ENCODE assay signal across 8 cellular contexts in genomic region chr3:9769012-9769411, GRCh38. TPM values are rescaled to one million over a fixed set of nuclear protein-coding genes. Genes with fewer than 3 reads are reported as not detected.
DNase-seq lines count a peak whose midpoint lies in the region; ATAC-seq and TF ChIP-seq lines count a peak whose summit lies in the region.

No MANE protein-coding gene starts in this region.

- H3K27ac ChIP-seq in RWPE1 (peak overlapping the region; percentile 82), neural progenitor cell (no peak overlapping the region)

- peaks cover 28% of the 10 kb centered on the region for H3F3A ChIP-seq in neural progenitor cell (ENCODE audit: low read depth)

- H3K4me2 ChIP-seq in neural progenitor cell = peak overlapping the region; percentile 98

- H3K9ac ChIP-seq in endocrine pancreas (ENCODE audit: control insufficient read depth, insufficient read depth, low read length) = peak overlapping the region; percentile 77
- H3K9ac ChIP-seq in neural progenitor cell = peak overlapping the region; percentile 47

- no peaks in the 10 kb centered on the region for H3K79me2 ChIP-seq in neural progenitor cell (ENCODE audit: low read depth)

- peak overlapping the region; percentile 69 for H3K4me3 ChIP-seq in BJ (ENCODE audit: low read depth, low read length)
- H3K4me3 ChIP-seq in endocrine pancreas (ENCODE audit: control insufficient read depth, insufficient read depth, low read length) = peak overlapping the region; percentile 43
- peak overlapping the region; percentile 63 for H3K4me3 ChIP-seq in neural progenitor cell

- no peaks in the 10 kb centered on the region for H4K20me1 ChIP-seq in neural progenitor cell (ENCODE audit: low read depth)

- H3K27me3 Mint-ChIP-seq in neural progenitor cell (ENCODE audit: insufficient read depth, low read depth) = peaks cover 2% of the 10 kb centered on the region

- H3K27ac Mint-ChIP-seq in neural progenitor cell = peak overlapping the region; percentile 20

- DNase-seq in BJ (ENCODE audit: low read depth) (no peak), RWPE1 (ENCODE audit: low spot score) (no peak), neural progenitor cell (ENCODE audit: low spot score) (no peak), ecto neural progenitor cell (ENCODE audit: low spot score) (no peak)

- no peaks in the 10 kb centered on the region for H3K9me3 Mint-ChIP-seq in neural progenitor cell

- peaks cover 16% of the 10 kb centered on the region for H3K4me1 Mint-ChIP-seq in neural progenitor cell

- no peak overlapping the region for H2AFZ ChIP-seq in neural progenitor cell (replicated peaks)

- CTCF ChIA-PET in BJ (lab: Yijun Ruan, JAX) = no interaction called here
- CTCF ChIA-PET in RWPE1 (lab: Yijun Ruan, JAX) = interaction anchor here (1.3 kb wide), 1 partner anchor 54 kb away, joined by 3 read pairs; no protein-coding TSS in a partner anchor

- H3K36me3 Mint-ChIP-seq in neural progenitor cell = peaks cover 3% of the 10 kb centered on the region

- H3K36me3 ChIP-seq in BJ (ENCODE audit: control insufficient read depth, insufficient read depth, low read length) = peaks cover 2% of the 10 kb centered on the region
- no peaks in the 10 kb centered on the region for H3K36me3 ChIP-seq in endocrine pancreas (ENCODE audit: control insufficient read depth, insufficient read depth, low read length)
- no peaks in the 10 kb centered on the region for H3K36me3 ChIP-seq in neural progenitor cell

- H3K27me3 ChIP-seq in BJ (ENCODE audit: control insufficient read depth, insufficient read depth, low read length) = no peaks in the 10 kb centered on the region
- H3K27me3 ChIP-seq in endocrine pancreas (ENCODE audit: control insufficient read depth, insufficient read depth, low read length) = no peaks in the 10 kb centered on the region
- peaks cover 4% of the 10 kb centered on the region for H3K27me3 ChIP-seq in neural progenitor cell

- H3K4me1 ChIP-seq in endocrine pancreas (ENCODE audit: control insufficient read depth, insufficient read depth, low read length) = no peaks in the 10 kb centered on the region
- peaks cover 3% of the 10 kb centered on the region for H3K4me1 ChIP-seq in neural progenitor cell

- H3K4me3 Mint-ChIP-seq in neural progenitor cell = peak overlapping the region; percentile 84

- ATAC-seq in GM21367 (IDR thresholded peaks at IDR 0.05; ENCODE audit: unreplicated experiment) = no peak
- ATAC-seq in GM19035 (IDR thresholded peaks at IDR 0.05; ENCODE audit: unreplicated experiment) = no peak
- no peak for ATAC-seq in HG03354 (IDR thresholded peaks at IDR 0.05; ENCODE audit: poor library complexity, severe bottlenecking, unreplicated experiment)

- TF ChIP-seq CTCF in BJ (IDR thresholded peaks at IDR 0.05; ENCODE audit: insufficient read depth, low read depth, low read length) = no peak
- no peak for TF ChIP-seq CTCF in RWPE1 (conservative IDR thresholded peaks at IDR 0.05; ENCODE audit: low read depth)
- TF ChIP-seq CTCF in neural progenitor cell (IDR thresholded peaks at IDR 0.05) = no peak

- H3K9me3 ChIP-seq in endocrine pancreas (ENCODE audit: control insufficient read depth, low read length) (no peaks in the 10 kb centered on the region), neural progenitor cell (ENCODE audit: low read depth) (no peaks in the 10 kb centered on the region)

- POLR2A ChIA-PET in BJ (lab: Charles Lee) = no interaction called here
- POLR2A ChIA-PET in RWPE1 (lab: Yijun Ruan, JAX; ENCODE audit: low non-redundant PET) = no interaction called here

RNA-seq across cellular contexts. Expression of gene CAMK1, which starts 0.7 kb away (rescaled TPM):
- 21.6 and 32.6 TPM in 2 replicates for polyA plus RNA-seq in BJ (2011; rRNA removed)
- polyA minus RNA-seq in BJ (2011; rRNA and poly(A)+ RNA removed) = 7.5 and 8.7 TPM in 2 replicates
- 24.9 and 32.4 TPM in 2 replicates for total RNA-seq in neural progenitor cell (ENCODE audit: low replicate concordance)

RNA-seq across cellular contexts. Expression of gene OGG1, which starts 19.3 kb away (rescaled TPM):
- 27.3 and 40.9 TPM in 2 replicates for polyA plus RNA-seq in BJ (2011; rRNA removed)
- 19.1 and 58.9 TPM in 2 replicates for polyA minus RNA-seq in BJ (2011; rRNA and poly(A)+ RNA removed)
- 15.8 and 33.8 TPM in 2 replicates for total RNA-seq in neural progenitor cell (ENCODE audit: low replicate concordance)

RNA-seq across cellular contexts. Expression of gene TADA3, which starts 23.3 kb away (rescaled TPM):
- 84.6 and 113 TPM in 2 replicates for polyA plus RNA-seq in BJ (2011; rRNA removed)
- 48.2 and 71.8 TPM in 2 replicates for polyA minus RNA-seq in BJ (2011; rRNA and poly(A)+ RNA removed)
- 50.8 and 86.3 TPM in 2 replicates for total RNA-seq in neural progenitor cell (ENCODE audit: low replicate concordance)

RNA-seq across cellular contexts. Expression of gene ARPC4, which starts 23.9 kb away (rescaled TPM):
- polyA plus RNA-seq in BJ (2011; rRNA removed) = 238 and 257 TPM in 2 replicates
- 111 and 168 TPM in 2 replicates for polyA minus RNA-seq in BJ (2011; rRNA and poly(A)+ RNA removed)
- total RNA-seq in neural progenitor cell (ENCODE audit: low replicate concordance) = 126 and 146 TPM in 2 replicates

RNA-seq across cellular contexts. Expression of gene BRPF1, which starts 37.5 kb away (rescaled TPM):
- polyA plus RNA-seq in BJ (2011; rRNA removed) = 5.7 and 10.0 TPM in 2 replicates
- polyA minus RNA-seq in BJ (2011; rRNA and poly(A)+ RNA removed) = 13.0 and 15.8 TPM in 2 replicates
- total RNA-seq in neural progenitor cell (ENCODE audit: low replicate concordance) = 12.1 and 17.5 TPM in 2 replicates
